Comparison of ENCODE assay signal across 10 cellular contexts in the genomic region with DNA sequence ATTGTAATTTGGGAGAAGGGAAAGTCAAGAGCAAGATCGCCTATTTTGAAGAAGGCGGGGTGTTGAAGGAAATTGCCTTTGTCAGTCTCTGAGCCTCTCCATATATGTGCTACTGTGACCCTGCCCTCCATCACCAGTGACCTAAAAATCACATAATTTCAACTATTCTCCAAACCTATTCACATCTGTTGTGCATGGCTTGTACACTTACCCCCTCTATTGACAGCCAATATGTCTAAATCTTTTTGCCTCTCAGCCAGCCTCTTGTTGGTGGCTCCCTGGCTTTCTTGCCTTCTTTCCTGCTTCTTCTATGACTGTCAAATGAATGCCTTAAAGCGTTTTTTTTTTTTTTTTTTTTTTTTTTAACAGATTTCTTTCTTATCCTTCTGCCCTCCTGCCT.
A peak's percentile ranks its signal among the peaks of the same experiment; 100 is the strongest.
DNase-seq lines count a peak whose midpoint lies in the region; ATAC-seq lines count a peak whose summit lies in the region.
"Had no signal": no experiment of that assay in that cellular context is flagged by ENCODE, and none has a peak within 500 bp of the region (broad histone marks: within the 10 kb centered on the region; RNA-seq: fewer than 3 reads in every experiment).

No MANE protein-coding gene starts in this region.

- no peak for ATAC-seq in HG02610 (IDR thresholded peaks at IDR 0.05; ENCODE audit: unreplicated experiment)
- no peak for ATAC-seq in HG02938 (IDR thresholded peaks at IDR 0.05; ENCODE audit: unreplicated experiment)
- no peak for ATAC-seq in GM19023 (IDR thresholded peaks at IDR 0.05; ENCODE audit: unreplicated experiment)

- H3K4me3 ChIP-seq in adipocyte (ENCODE audit: low read length) = no peak overlapping the region

- no peak overlapping the region for H3K9ac ChIP-seq in adipocyte (ENCODE audit: low read length)

- H3K4me1 ChIP-seq in adipocyte (ENCODE audit: control insufficient read depth, insufficient read depth, low read length) = peaks cover 15% of the 10 kb centered on the region

- DNase-seq in Daoy (ENCODE audit: low read depth) (peak; percentile 22), MV-4-11 (lab: John Stamatoyannopoulos, UW) (peak; percentile 34), adipocyte (ENCODE audit: low read depth) (peak; percentile 53), midbrain (lab: John Stamatoyannopoulos, UW) (peak; percentile 16)
- DNase-seq in stimulated activated CD4-positive, alpha-beta T cell treated with anti-CD3 and anti-CD28 coated beads, Interleukin-4, amount 100 ng/mL, for 4 hours = no peak
- DNase-seq: effector CD4-positive, alpha-beta T cell; nephron progenitor cell had no signal

- H3K9me3 ChIP-seq in adipocyte (ENCODE audit: control insufficient read depth, low read length) = no peaks in the 10 kb centered on the region

- no peaks in the 10 kb centered on the region for H3K27me3 ChIP-seq in adipocyte (replicated peaks; ENCODE audit: control insufficient read depth, insufficient read depth, low read length)

- no peaks in the 10 kb centered on the region for H3K36me3 ChIP-seq in adipocyte (ENCODE audit: control insufficient read depth, insufficient read depth, low read length, severe bottlenecking)

Comparison
In these comparisons a context has a peak if more than half of its experiments do, and no peak if none do; other contexts are left out.
1. DNase-seq: peak in Daoy (single experiment), MV-4-11 (single experiment), adipocyte (single experiment) and midbrain (single experiment); none in stimulated activated CD4-positive, alpha-beta T cell treated with anti-CD3 and anti-CD28 coated beads, Interleukin-4, amount 100 ng/mL, for 4 hours (0 of 2).